ENCODE assay signal across 33 cellular contexts in genomic region chr7:24505968-24506367, GRCh38.
"Had no signal": no experiment of that assay in that cellular context is flagged by ENCODE, and none has a peak within 500 bp of the region (broad histone marks: within the 10 kb centered on the region; RNA-seq: fewer than 3 reads in every experiment).

No MANE protein-coding gene starts in this region.

- H3K27ac ChIP-seq: brain microvascular endothelial cell, coronary artery, dorsolateral prefrontal cortex, esophagus muscularis mucosa, foreskin keratinocyte, gastrocnemius medialis, heart left ventricle, WERI-Rb-1 had no signal

- H3K27ac Mint-ChIP-seq: activated CD4-positive, alpha-beta memory T cell treated with anti-CD3 and anti-CD28 coated beads for 36 hours; activated CD4-positive, alpha-beta T cell treated with anti-CD3 and anti-CD28 coated beads for 36 hours; activated CD4-positive, alpha-beta T cell treated with anti-CD3 and anti-CD28 coated beads, Interleukin-2, amount 10 ng/mL, durations not matched to agents 24 days and 14 days; activated naive CD4-positive, alpha-beta T cell treated with anti-CD3 and anti-CD28 coated beads, Interleukin-2, amount 10 ng/mL, durations not matched to agents 7 days and 5 days; activated naive CD4-positive, alpha-beta T cell treated with anti-CD3 and anti-CD28 coated beads, Interleukin-2, amount 50 U/mL, for 72 hours; activated naive CD8-positive, alpha-beta T cell treated with anti-CD3 and anti-CD28 coated beads, Interleukin-2, amount 10 ng/mL, durations not matched to agents 7 days and 5 days; activated T-cell treated with anti-CD3 and anti-CD28 coated beads, Interleukin-2, amount 50 U/mL, for 24 hours; activated T-cell treated with anti-CD3 and anti-CD28 coated beads, Interleukin-2, amount 50 U/mL, for 72 hours; dendritic cell treated with granulocyte-macrophage colony-stimulating factor and Interleukin-4, amounts not matched to agents 40 ng/mL and 50 ng/mL, for 4 days; T-helper 17 cell; T-helper 2 cell treated with Interferon-gamma antibody and Interleukin-4, amounts not matched to agents 5 μg/mL and 100 μg/mL, for 36 hours had no signal

- H3K9me3 ChIP-seq: esophagus muscularis mucosa, gastrocnemius medialis, heart left ventricle had no signal

- H3K4me3 Mint-ChIP-seq: activated CD4-positive, alpha-beta memory T cell treated with anti-CD3 and anti-CD28 coated beads for 36 hours; activated CD4-positive, alpha-beta T cell treated with anti-CD3 and anti-CD28 coated beads for 36 hours; activated CD4-positive, alpha-beta T cell treated with anti-CD3 and anti-CD28 coated beads, Interleukin-2, amount 10 ng/mL, durations not matched to agents 24 days and 14 days; activated naive CD4-positive, alpha-beta T cell treated with anti-CD3 and anti-CD28 coated beads, Interleukin-2, amount 10 ng/mL, durations not matched to agents 7 days and 5 days; activated naive CD8-positive, alpha-beta T cell treated with anti-CD3 and anti-CD28 coated beads, Interleukin-2, amount 10 ng/mL, durations not matched to agents 7 days and 5 days; activated T-cell treated with anti-CD3 and anti-CD28 coated beads, Interleukin-2, amount 50 U/mL, for 24 hours; activated T-cell treated with anti-CD3 and anti-CD28 coated beads, Interleukin-2, amount 50 U/mL, for 72 hours; central memory CD8-positive, alpha-beta T cell; dendritic cell treated with granulocyte-macrophage colony-stimulating factor and Interleukin-4, amounts not matched to agents 40 ng/mL and 50 ng/mL, for 4 days; T-helper 17 cell; T-helper 2 cell treated with Interferon-gamma antibody and Interleukin-4, amounts not matched to agents 5 μg/mL and 100 μg/mL, for 36 hours had no signal

- H3K27me3 ChIP-seq: brain microvascular endothelial cell, esophagus muscularis mucosa, gastrocnemius medialis had no signal

- H3K4me1 Mint-ChIP-seq: activated CD4-positive, alpha-beta T cell treated with anti-CD3 and anti-CD28 coated beads for 36 hours; activated CD4-positive, alpha-beta T cell treated with anti-CD3 and anti-CD28 coated beads, Interleukin-2, amount 10 ng/mL, durations not matched to agents 24 days and 14 days; activated naive CD4-positive, alpha-beta T cell treated with anti-CD3 and anti-CD28 coated beads, Interleukin-2, amount 10 ng/mL, durations not matched to agents 7 days and 5 days; activated naive CD8-positive, alpha-beta T cell treated with anti-CD3 and anti-CD28 coated beads, Interleukin-2, amount 10 ng/mL, durations not matched to agents 7 days and 5 days; central memory CD8-positive, alpha-beta T cell; T-helper 17 cell had no signal

- H3K36me3 ChIP-seq: brain microvascular endothelial cell, esophagus muscularis mucosa, gastrocnemius medialis, heart left ventricle, WERI-Rb-1 had no signal

- H3K9me3 Mint-ChIP-seq: activated CD4-positive, alpha-beta memory T cell treated with anti-CD3 and anti-CD28 coated beads for 36 hours; activated CD4-positive, alpha-beta T cell treated with anti-CD3 and anti-CD28 coated beads, Interleukin-2, amount 10 ng/mL, durations not matched to agents 24 days and 14 days; activated naive CD4-positive, alpha-beta T cell treated with anti-CD3 and anti-CD28 coated beads, Interleukin-2, amount 10 ng/mL, durations not matched to agents 7 days and 5 days; activated naive CD4-positive, alpha-beta T cell treated with anti-CD3 and anti-CD28 coated beads, Interleukin-2, amount 50 U/mL, for 72 hours; activated naive CD8-positive, alpha-beta T cell treated with anti-CD3 and anti-CD28 coated beads, Interleukin-2, amount 10 ng/mL, durations not matched to agents 7 days and 5 days; activated T-cell treated with anti-CD3 and anti-CD28 coated beads, Interleukin-2, amount 50 U/mL, for 24 hours; central memory CD8-positive, alpha-beta T cell; dendritic cell treated with granulocyte-macrophage colony-stimulating factor and Interleukin-4, amounts not matched to agents 40 ng/mL and 50 ng/mL, for 4 days; T-helper 2 cell treated with Interferon-gamma antibody and Interleukin-4, amounts not matched to agents 5 μg/mL and 100 μg/mL, for 36 hours had no signal

- ATAC-seq: activated CD4-positive, alpha-beta T cell treated with anti-CD3 and anti-CD28 coated beads for 36 hours; activated naive CD4-positive, alpha-beta T cell treated with anti-CD3 and anti-CD28 coated beads, Interleukin-2, amount 50 U/mL, for 72 hours; activated T-cell treated with anti-CD3 and anti-CD28 coated beads, Interleukin-2, amount 50 U/mL, for 72 hours; foreskin keratinocyte; gastrocnemius medialis; heart left ventricle; T-helper 17 cell had no signal

- H3K4me3 ChIP-seq: coronary artery, dorsolateral prefrontal cortex, esophagus muscularis mucosa, gastrocnemius medialis, heart left ventricle had no signal

- H3K4me1 ChIP-seq: esophagus muscularis mucosa, foreskin keratinocyte, gastrocnemius medialis, heart left ventricle had no signal

- DNase-seq: activated CD4-positive, alpha-beta memory T cell treated with anti-CD3 and anti-CD28 coated beads for 36 hours; activated CD4-positive, alpha-beta T cell treated with anti-CD3 and anti-CD28 coated beads for 36 hours; activated CD4-positive, alpha-beta T cell treated with anti-CD3 and anti-CD28 coated beads, Interleukin-2, amount 10 ng/mL, durations not matched to agents 24 days and 14 days; activated CD4-positive, CD25-positive, alpha-beta regulatory T cell; activated CD4-positive, CD25-positive, alpha-beta regulatory T cell treated with anti-CD3 and anti-CD28 coated beads, Interleukin-2, amount 50 U/mL, for 72 hours; activated CD8-positive, alpha-beta memory T cell treated with anti-CD3 and anti-CD28 coated beads, Interleukin-2, amount 50 U/mL, for 48 hours; activated gamma-delta T cell; activated naive CD4-positive, alpha-beta T cell; activated naive CD4-positive, alpha-beta T cell treated with anti-CD3 and anti-CD28 coated beads, Interleukin-2, amount 10 ng/mL, durations not matched to agents 7 days and 5 days; activated naive CD8-positive, alpha-beta T cell treated with anti-CD3 and anti-CD28 coated beads, Interleukin-2, amount 10 ng/mL, durations not matched to agents 7 days and 5 days; activated T-cell treated with anti-CD3 and anti-CD28 coated beads for 4 hours; activated T-cell treated with anti-CD3 and anti-CD28 coated beads, Interleukin-2, amount 50 U/mL, for 24 hours; activated T-cell treated with anti-CD3 and anti-CD28 coated beads, Interleukin-2, amount 50 U/mL, for 72 hours; amniotic stem cell; anterior cingulate cortex; brain microvascular endothelial cell; dorsolateral prefrontal cortex; effector memory CD4-positive, alpha-beta T cell; erythroblast; foreskin keratinocyte; gastrocnemius medialis; glutamatergic neuron; heart left ventricle; T-helper 1 cell; T-helper 17 cell; T1000; WERI-Rb-1 had no signal

- H3K27me3 Mint-ChIP-seq: activated CD4-positive, alpha-beta T cell treated with anti-CD3 and anti-CD28 coated beads for 36 hours; activated naive CD4-positive, alpha-beta T cell treated with anti-CD3 and anti-CD28 coated beads, Interleukin-2, amount 10 ng/mL, durations not matched to agents 7 days and 5 days; central memory CD8-positive, alpha-beta T cell; dendritic cell treated with granulocyte-macrophage colony-stimulating factor and Interleukin-4, amounts not matched to agents 40 ng/mL and 50 ng/mL, for 4 days had no signal

- H3K36me3 Mint-ChIP-seq: activated CD4-positive, alpha-beta memory T cell treated with anti-CD3 and anti-CD28 coated beads for 36 hours; activated naive CD4-positive, alpha-beta T cell treated with anti-CD3 and anti-CD28 coated beads, Interleukin-2, amount 10 ng/mL, durations not matched to agents 7 days and 5 days; activated naive CD4-positive, alpha-beta T cell treated with anti-CD3 and anti-CD28 coated beads, Interleukin-2, amount 50 U/mL, for 72 hours; activated naive CD8-positive, alpha-beta T cell treated with anti-CD3 and anti-CD28 coated beads, Interleukin-2, amount 10 ng/mL, durations not matched to agents 7 days and 5 days had no signal
